In genomic region chr16:28824548-28824973, GRCh38 we compare ENCODE assay signal across 8 cellular contexts. TPM values are rescaled to one million over a fixed set of nuclear protein-coding genes. Genes with fewer than 3 reads are reported as not detected.
DNase-seq lines count a peak whose midpoint lies in the region; ATAC-seq, FAIRE-seq and TF ChIP-seq lines count a peak whose summit lies in the region.

No MANE protein-coding gene starts in this region.

- no peaks in the 10 kb centered on the region for H3K9me3 Mint-ChIP-seq in activated naive CD4-positive, alpha-beta T cell treated with anti-CD3 and anti-CD28 coated beads for 36 hours
- peaks cover 0 to 3% (median 0%) of the 10 kb centered on the region in 5 experiments for H3K9me3 Mint-ChIP-seq in brain

- H3K4me1 Mint-ChIP-seq in activated naive CD4-positive, alpha-beta T cell treated with anti-CD3 and anti-CD28 coated beads for 36 hours (ENCODE audit: low read depth) = peaks cover 52% of the 10 kb centered on the region
- H3K4me1 Mint-ChIP-seq in brain = peaks cover 52% of the 10 kb centered on the region

- peak overlapping the region; percentile 98 for H3K27ac Mint-ChIP-seq in activated naive CD4-positive, alpha-beta T cell treated with anti-CD3 and anti-CD28 coated beads for 36 hours
- peak overlapping the region; percentile 99 to 100 (median 100) for H3K27ac Mint-ChIP-seq in brain

- FAIRE-seq in frontal cortex (lab: Jason Lieb, UNC) = no peak

- H3K27me3 Mint-ChIP-seq in activated naive CD4-positive, alpha-beta T cell treated with anti-CD3 and anti-CD28 coated beads for 36 hours (ENCODE audit: low read depth) = no peaks in the 10 kb centered on the region
- H3K27me3 Mint-ChIP-seq in brain = peaks cover 9% of the 10 kb centered on the region

- H3K4me3 Mint-ChIP-seq in activated naive CD4-positive, alpha-beta T cell treated with anti-CD3 and anti-CD28 coated beads for 36 hours = peak overlapping the region; percentile 92
- peak overlapping the region; percentile 98 to 100 (median 99) for H3K4me3 Mint-ChIP-seq in brain

- DNase-seq in activated naive CD4-positive, alpha-beta T cell treated with anti-CD3 and anti-CD28 coated beads for 36 hours = no peak
- no peak for DNase-seq in activated naive CD4-positive, alpha-beta T cell treated with anti-CD3 and anti-CD28 coated beads, Interleukin-2, amount 50 U/mL, for 16 hours
- DNase-seq in lung (ENCODE audit: low spot score) = no peak
- DNase-seq in transverse colon = no peak
- DNase-seq in NCI-H1436 (lab: John Stamatoyannopoulos, UW) = no peak
- no peak for DNase-seq in H4 (ENCODE audit: low spot score)
- no peak for DNase-seq in frontal cortex (ENCODE audit: low spot score in 2 of 2)

- no peaks in the 10 kb centered on the region for H3K27me3 ChIP-seq in lung (ENCODE audit: control insufficient read depth, insufficient read depth)
- H3K27me3 ChIP-seq in transverse colon = no peaks in the 10 kb centered on the region

- peak overlapping the region; percentile 98 for H3K4me3 ChIP-seq in lung
- H3K4me3 ChIP-seq in transverse colon = peak overlapping the region; percentile 84 to 100 (median 99)

- H3K4me1 ChIP-seq in lung (ENCODE audit: control insufficient read depth in 2 of 2, insufficient read depth in 2 of 2, low read length in 2 of 2) (peaks cover 0 to 3% of the 10 kb centered on the region in 2 donors), transverse colon (peaks cover 16 to 31% (median 24%) of the 10 kb centered on the region in 4 donors)

- no peak for TF ChIP-seq POLR2A in transverse colon (IDR thresholded peaks at IDR 0.05)

- H3K36me3 Mint-ChIP-seq in activated naive CD4-positive, alpha-beta T cell treated with anti-CD3 and anti-CD28 coated beads for 36 hours (ENCODE audit: low read depth) = peaks cover 57% of the 10 kb centered on the region
- peaks cover 58% of the 10 kb centered on the region for H3K36me3 Mint-ChIP-seq in brain

- TF ChIP-seq CTCF in brain (conservative IDR thresholded peaks at IDR 0.05) (no peak), lung (IDR thresholded peaks at IDR 0.05; ENCODE audit: control extremely low read depth, extremely low read depth) (no peak), transverse colon (IDR thresholded peaks at IDR 0.05) (no peak)

- in situ Hi-C loops in transverse colon (cut with MboI; ENCODE audit: low pct_ligation_motif_present in 1 of 4, low pct_unique_long_range_greater_than_20kb in 1 of 4, low sequenced_read_pairs in 3 of 4) = loop anchor here in 1 of 4 donors (10.0 kb wide), 1 partner anchor 120 kb away; no protein-coding TSS in a partner anchor

- H3K9me3 ChIP-seq in lung (ENCODE audit: control insufficient read depth in 2 of 2, insufficient read depth in 1 of 2, low read length in 1 of 2) (no peaks in the 10 kb centered on the region), transverse colon (no peaks in the 10 kb centered on the region)

- 26 to 28% methylated on average over 8 of the region's 8 CpGs for WGBS in lung, 2 donors
- WGBS in transverse colon (ENCODE audit: low coverage in 1 of 2), 2 donors = 12 to 22% methylated on average over 6 to 8 of the region's 8 CpGs

- H3K36me3 ChIP-seq in lung (ENCODE audit: control insufficient read depth in 2 of 2, insufficient read depth in 2 of 2, low read length in 2 of 2) (peaks cover 21 to 23% of the 10 kb centered on the region in 2 donors), transverse colon (peaks cover 0 to 40% (median 13%) of the 10 kb centered on the region in 4 donors)

- intact Hi-C loops in activated naive CD4-positive, alpha-beta T cell treated with anti-CD3 and anti-CD28 coated beads for 36 hours (cut with micrococcal nuclease) = loop anchor here (1.0 to 5.0 kb wide), 7 partner anchors 14 to 983 kb away; partner anchors contain the start of genes MAZ, RABEP2, SBK1 and SGF29
- intact Hi-C loops in transverse colon (cut with DNase I; ENCODE audit: low total_unique reads) = no loop called here

- no peak for ATAC-seq in lung (ENCODE audit: insufficient read depth, low FRiP score)

- CTCF ChIA-PET in activated naive CD4-positive, alpha-beta T cell treated with anti-CD3 and anti-CD28 coated beads for 36 hours (lab: Charles Lee) = no interaction called here

- peak overlapping the region; percentile 98 to 100 for H3K27ac ChIP-seq in lung (ENCODE audit: low read depth in 1 of 2, low read length in 1 of 2)
- H3K27ac ChIP-seq in transverse colon = peak overlapping the region; percentile 99 to 100 (median 100)

- no peak for TF ChIP-seq EP300 in transverse colon (IDR thresholded peaks at IDR 0.05; ENCODE audit: low read depth)

RNA-seq across cellular contexts. Expression of gene ATXN2L, which starts 1.8 kb away (rescaled TPM):
- total RNA-seq in activated naive CD4-positive, alpha-beta T cell treated with anti-CD3 and anti-CD28 coated beads for 36 hours = 100 to 1,000 TPM; 392 to 408 TPM
- polyA plus RNA-seq in brain (ENCODE audit: insufficient read depth, low read depth, low replicate concordance) (225 TPM), lung (100 to 1,000 TPM in 1 of 2 donors, 10 to 100 TPM in 1; 72.1 to 109 TPM)
- total RNA-seq in lung (100 to 1,000 TPM in 1 of 2 donors, 10 to 100 TPM in 1; 73.0 to 140 TPM), transverse colon (100 to 1,000 TPM in 3 of 4 donors, 10 to 100 TPM in 1; 90.2 to 165 (median 105) TPM), frontal cortex (18.3 TPM)
- total RNA-seq in H4 (2014; rRNA removed; shearing (Covaris generic)) = 27.2 and 31.0 TPM in 2 replicates

RNA-seq across cellular contexts. Expression of gene TUFM, which starts 21.6 kb away (rescaled TPM):
- total RNA-seq in activated naive CD4-positive, alpha-beta T cell treated with anti-CD3 and anti-CD28 coated beads for 36 hours = 100 to 1,000 TPM; 276 to 289 TPM
- polyA plus RNA-seq in brain (ENCODE audit: insufficient read depth, low read depth, low replicate concordance) (286 TPM), lung (100 to 1,000 TPM; 171 to 260 TPM)
- total RNA-seq in lung (100 to 1,000 TPM in 1 of 2 donors, 10 to 100 TPM in 1; 58.6 to 185 TPM), transverse colon (100 to 1,000 TPM; 126 to 190 (median 143) TPM), frontal cortex (64.4 TPM)
- total RNA-seq in H4 (2014; rRNA removed; shearing (Covaris generic)) = 150 and 159 TPM in 2 replicates

RNA-seq across cellular contexts. Expression of gene SH2B1, which starts 39.1 kb away (rescaled TPM):
- 10 to 100 TPM; 28.4 to 33.9 TPM for total RNA-seq in activated naive CD4-positive, alpha-beta T cell treated with anti-CD3 and anti-CD28 coated beads for 36 hours
- polyA plus RNA-seq in brain (ENCODE audit: insufficient read depth, low read depth, low replicate concordance) (55.0 TPM), lung (10 to 100 TPM; 21.5 to 35.3 TPM)
- total RNA-seq in lung (10 to 100 TPM; 24.3 to 53.6 TPM), transverse colon (100 to 1,000 TPM in 1 of 4 donors, 10 to 100 TPM in 3; 28.5 to 111 (median 60.4) TPM), frontal cortex (10.6 TPM)
- total RNA-seq in H4 (2014; rRNA removed; shearing (Covaris generic)) = 4.6 and 7.5 TPM in 2 replicates

RNA-seq across cellular contexts. Expression of gene ATP2A1, which starts 53.7 kb away (rescaled TPM):
- 1 to 10 TPM; 4.2 to 5.3 TPM for total RNA-seq in activated naive CD4-positive, alpha-beta T cell treated with anti-CD3 and anti-CD28 coated beads for 36 hours
- polyA plus RNA-seq in brain (ENCODE audit: insufficient read depth, low read depth, low replicate concordance) (0.51 TPM), lung (under 1 TPM; 0.35 to 0.53 TPM)
- total RNA-seq in lung (under 1 TPM; 0.34 to 0.92 TPM), transverse colon (1 to 10 TPM in 3 of 4 donors, not detected in 1; 1.1 to 3.2 (median 1.4) TPM), frontal cortex (not detected)
- total RNA-seq in H4 (2014; rRNA removed; shearing (Covaris generic)) = 0.04 TPM in 1 of 2 replicates, not detected in the other
